In the genomic region with DNA sequence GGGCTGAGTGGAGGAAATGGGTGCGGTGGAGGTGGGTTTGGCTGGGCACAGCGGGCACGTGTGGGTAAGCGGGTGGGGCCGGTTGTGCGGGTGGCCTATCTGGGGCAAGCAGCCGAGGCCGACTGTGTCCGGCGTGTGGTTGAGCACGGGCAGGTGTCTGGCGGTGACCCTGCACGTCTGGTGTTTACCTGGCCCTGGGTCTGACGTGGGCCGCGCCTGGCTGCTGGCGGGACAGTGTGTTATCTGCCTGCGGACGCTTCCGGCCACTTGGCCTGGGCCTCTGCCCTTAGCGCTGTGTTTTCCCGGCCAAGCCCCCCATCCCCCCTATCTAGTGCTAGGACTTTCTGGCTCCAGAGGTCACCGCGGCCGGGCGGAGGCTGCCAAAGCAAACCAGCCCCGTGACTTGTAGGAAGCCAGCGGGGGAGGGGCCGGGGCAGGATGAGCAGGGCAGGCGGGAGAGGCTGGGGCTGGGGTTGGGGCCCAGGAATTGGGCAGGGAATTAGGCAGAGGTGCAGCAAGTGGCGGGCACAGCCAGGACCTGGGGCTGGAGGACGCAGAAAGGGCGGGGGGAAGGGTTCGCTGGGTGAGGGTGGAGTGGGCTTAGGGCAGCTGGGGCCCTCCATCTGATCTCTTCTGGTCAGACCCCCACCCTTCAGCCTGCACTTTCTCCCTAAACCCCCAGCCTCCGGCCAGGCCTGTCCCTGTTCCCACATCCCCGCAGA, we compare ENCODE assay signal across 8 cellular contexts. TPM values are rescaled to one million over a fixed set of nuclear protein-coding genes. Genes with fewer than 3 reads are reported as not detected.
DNase-seq lines count a peak whose midpoint lies in the region; ATAC-seq and TF ChIP-seq lines count a peak whose summit lies in the region.

No MANE protein-coding gene starts in this region.

- H3K9ac ChIP-seq in BLaER1: peak overlapping the region; percentile 69
- H3K9ac ChIP-seq in mucosa of stomach (ENCODE audit: low read length): peak overlapping the region; percentile 53

- no peaks in the 10 kb centered on the region for H3K27me3 ChIP-seq in BLaER1
- peaks cover 2% of the 10 kb centered on the region for H3K27me3 ChIP-seq in mucosa of stomach (ENCODE audit: control insufficient read depth, insufficient read depth, low read length)
- no peaks in the 10 kb centered on the region for H3K27me3 ChIP-seq in tibial nerve

- H3K36me3 ChIP-seq in BLaER1: no peaks in the 10 kb centered on the region
- no peaks in the 10 kb centered on the region for H3K36me3 ChIP-seq in mucosa of stomach (ENCODE audit: control insufficient read depth, insufficient read depth, low read length)
- H3K36me3 ChIP-seq in tibial nerve: peaks cover 0 to 12% (median 0%) of the 10 kb centered on the region in 3 donors

- H3K9me3 ChIP-seq in BLaER1 (no peaks in the 10 kb centered on the region), mucosa of stomach (ENCODE audit: control insufficient read depth, low read length) (no peaks in the 10 kb centered on the region), tibial nerve (no peaks in the 10 kb centered on the region)

- no peak for ATAC-seq in HG03095 (IDR thresholded peaks at IDR 0.05; ENCODE audit: unreplicated experiment)

- H3K27ac ChIP-seq in BLaER1 (peak overlapping the region; percentile 93), RWPE1 (peak overlapping the region; percentile 9; the same call in 1 of the 2 replicates), tibial nerve (peak overlapping the region; percentile 67 to 87 (median 75))

- H4K20me1 ChIP-seq in BLaER1: no peaks in the 10 kb centered on the region

- no peak for TF ChIP-seq CTCF in RWPE1 (conservative IDR thresholded peaks at IDR 0.05; ENCODE audit: low read depth)
- TF ChIP-seq CTCF in tibial nerve (IDR thresholded peaks at IDR 0.05): no peak

- in situ Hi-C loops in ACHN (cut with HindIII; ENCODE audit: low pct_ligation_motif_present, low pct_unique_long_range_greater_than_20kb, low sequenced_read_pairs): no loop called here

- no peak for TF ChIP-seq POLR2A in tibial nerve (IDR thresholded peaks at IDR 0.05)

- H3K4me1 ChIP-seq in BLaER1 (peaks cover 100% of the 10 kb centered on the region), mucosa of stomach (ENCODE audit: control insufficient read depth, insufficient read depth, low read length) (peaks cover 28% of the 10 kb centered on the region), tibial nerve (peaks cover 3 to 63% (median 33%) of the 10 kb centered on the region in 4 donors)

- CTCF ChIA-PET in RWPE1 (lab: Yijun Ruan, JAX): no interaction called here

- WGBS in tibial nerve, 2 donors: 16% methylated on average over 24 to 36 of the region's 36 CpGs

- DNase-seq in RWPE1 (ENCODE audit: low spot score) (no peak), epidermal melanocyte (ENCODE audit: insufficient read length, low spot score) (peak; percentile 52), tibial nerve (ENCODE audit: low spot score in 2 of 2) (peak; percentile 89 to 92), 8988T (no peak), ACHN (no peak)

- peak overlapping the region; percentile 98 for H3K4me2 ChIP-seq in BLaER1

- peak; percentile 89 to 96 for TF ChIP-seq EP300 in tibial nerve (IDR thresholded peaks at IDR 0.05)

- H3K4me3 ChIP-seq in BLaER1: peak overlapping the region; percentile 61
- no peak overlapping the region for H3K4me3 ChIP-seq in mucosa of stomach (ENCODE audit: low read length)
- peak overlapping the region in 3 of 4 donors; percentile 5 to 28 (median 19) for H3K4me3 ChIP-seq in tibial nerve

- POLR2A ChIA-PET in RWPE1 (lab: Yijun Ruan, JAX; ENCODE audit: low non-redundant PET): no interaction called here

RNA-seq across cellular contexts. Expression of a gene that starts 0.5 kb away (rescaled TPM):
- total RNA-seq in tibial nerve: 1 to 10 TPM in 3 of 4 donors, not detected in 1; 1.3 to 3.5 (median 1.8) TPM

RNA-seq across cellular contexts. Expression of a gene that starts 10.7 kb away (rescaled TPM):
- total RNA-seq in tibial nerve: 10 to 100 TPM; 12.8 to 26.7 (median 13.4) TPM

RNA-seq across cellular contexts. Expression of a gene that starts 40.9 kb away (rescaled TPM):
- 100 to 1,000 TPM in 1 of 4 donors, 10 to 100 TPM in 3; 53.1 to 108 (median 61.6) TPM for total RNA-seq in tibial nerve

Comparison
In these comparisons a context has a peak if more than half of its experiments do, and no peak if none do; other contexts are left out.
1. H3K27ac ChIP-seq: peak in every context shown above with its lines; median percentile 93 in BLaER1; 75 in tibial nerve; 9 in RWPE1.
2. DNase-seq: peak in epidermal melanocyte (single experiment) and tibial nerve (2 of 2); none in RWPE1 (single experiment), 8988T (single experiment) and ACHN (single experiment).